In genomic region chr7:105643384-105643783, GRCh38 we compare ENCODE assay signal across 15 cellular contexts.
DNase-seq lines count a peak whose midpoint lies in the region; FAIRE-seq and TF ChIP-seq lines count a peak whose summit lies in the region.
"Had no signal": no experiment of that assay in that cellular context is flagged by ENCODE, and none has a peak within 500 bp of the region (broad histone marks: within the 10 kb centered on the region; RNA-seq: fewer than 3 reads in every experiment).

No MANE protein-coding gene starts in this region.

- peak overlapping the region; percentile 13 for H3K4me3 ChIP-seq in neural cell (ENCODE audit: low read length)

- no peak overlapping the region for H2AFZ ChIP-seq in neural cell (ENCODE audit: low read depth, low read length)

- H3K27me3 Mint-ChIP-seq in endothelial cell (ENCODE audit: unreplicated experiment): peaks cover 6% of the 10 kb centered on the region
- H3K27me3 Mint-ChIP-seq: activated naive CD8-positive, alpha-beta T cell treated with anti-CD3 and anti-CD28 coated beads for 36 hours had no signal

- H3K4me3 Mint-ChIP-seq in endothelial cell (ENCODE audit: unreplicated experiment): no peak overlapping the region
- H3K4me3 Mint-ChIP-seq: activated naive CD8-positive, alpha-beta T cell treated with anti-CD3 and anti-CD28 coated beads for 36 hours had no signal

- H3K9me2 ChIP-seq in neural cell (ENCODE audit: insufficient read depth, low read length): no peaks in the 10 kb centered on the region

- peak; percentile 34 for TF ChIP-seq CTCF in D721Med (IDR thresholded peaks at IDR 0.05; ENCODE audit: insufficient read depth, missing control alignments)
- no peak for TF ChIP-seq CTCF in endothelial cell (IDR thresholded peaks at IDR 0.05; ENCODE audit: unreplicated experiment)
- peak; percentile 58 for TF ChIP-seq CTCF in neural cell (IDR thresholded peaks at IDR 0.05; ENCODE audit: poor library complexity, severe bottlenecking)

- H3K4me2 ChIP-seq in neural cell (ENCODE audit: low read length): peak overlapping the region; percentile 21

- no peaks in the 10 kb centered on the region for H4K20me1 ChIP-seq in neural cell (ENCODE audit: insufficient read depth)

- H3K79me2 ChIP-seq in neural cell (replicated peaks; ENCODE audit: insufficient read depth, low read length): no peaks in the 10 kb centered on the region

- peaks cover 7% of the 10 kb centered on the region for H3K36me3 Mint-ChIP-seq in endothelial cell (ENCODE audit: low read depth, unreplicated experiment)

- H3K4me1 Mint-ChIP-seq in endothelial cell (ENCODE audit: unreplicated experiment): peaks cover 41% of the 10 kb centered on the region

- no peak for TF ChIP-seq EP300 in neural cell (conservative IDR thresholded peaks at IDR 0.05; ENCODE audit: poor library complexity, severe bottlenecking)

- H3K36me3 ChIP-seq in neural cell (ENCODE audit: insufficient read depth, low read length): no peaks in the 10 kb centered on the region

- no peaks in the 10 kb centered on the region for H3K27me3 ChIP-seq in neural cell (ENCODE audit: insufficient read depth, low read depth, low read length)

- H3K27ac Mint-ChIP-seq in endothelial cell (ENCODE audit: unreplicated experiment): no peak overlapping the region
- H3K27ac Mint-ChIP-seq: activated naive CD8-positive, alpha-beta T cell treated with anti-CD3 and anti-CD28 coated beads for 36 hours had no signal

- no peaks in the 10 kb centered on the region for H3F3A ChIP-seq in neural cell (ENCODE audit: insufficient read depth, low read length, poor library complexity, severe bottlenecking)

- DNase-seq in D721Med (ENCODE audit: insufficient read length, low spot score) (no peak), NCI-H446 treated with DMSO at 0.1 percent for 48 hours (lab: John Stamatoyannopoulos, UW) (peak; percentile 55), endothelial cell (ENCODE audit: low spot score) (peak; percentile 56), middle frontal gyrus (ENCODE audit: extremely low spot score, low spot score) (no peak), NCI-H1417 treated with DMSO at 0.1 percent for 48 hours (lab: John Stamatoyannopoulos, UW) (no peak), H4 (ENCODE audit: low spot score) (no peak), DMS53 (lab: John Stamatoyannopoulos, UW) (no peak)
- DNase-seq: activated CD4-positive, CD25-positive, alpha-beta regulatory T cell treated with anti-CD3 and anti-CD28 coated beads, Interleukin-2, amount 50 U/mL, for 72 hours; activated naive CD8-positive, alpha-beta T cell treated with anti-CD3 and anti-CD28 coated beads for 36 hours; activated T-cell treated with anti-CD3 and anti-CD28 coated beads for 4 hours; cerebellar nuclear complex; NCI-H1930; OCI-M1 had no signal

- H3K9ac ChIP-seq in neural cell (ENCODE audit: low read length): peak overlapping the region; percentile 33

- FAIRE-seq in D721Med (lab: Jason Lieb, UNC): no peak
- FAIRE-seq: GM12891 had no signal

- no peaks in the 10 kb centered on the region for H3K9me3 ChIP-seq in neural cell (ENCODE audit: low read length)

- H3K9me3 Mint-ChIP-seq in endothelial cell (ENCODE audit: unreplicated experiment): no peaks in the 10 kb centered on the region
- H3K9me3 Mint-ChIP-seq: activated naive CD8-positive, alpha-beta T cell treated with anti-CD3 and anti-CD28 coated beads for 36 hours had no signal

- TF ChIP-seq RAD21 in neural cell (conservative IDR thresholded peaks at IDR 0.05): peak; percentile 42

- H3K27ac ChIP-seq in neural cell (ENCODE audit: low read length): peak overlapping the region; percentile 64

TF ChIP-seq in neural cell, 6 proteins besides CTCF, POLR2A, EP300 and RAD21:
- TF ChIP-seq TAF1 (IDR thresholded peaks at IDR 0.05; ENCODE audit: low read depth) (no peak), EZH2 (IDR thresholded peaks at IDR 0.05; ENCODE audit: borderline replicate concordance, insufficient read depth, low read length, poor library complexity, severe bottlenecking) (no peak), POLR2AphosphoS5 (IDR thresholded peaks at IDR 0.05) (no peak), REST (IDR thresholded peaks at IDR 0.05; ENCODE audit: borderline replicate concordance) (no peak), SMC3 (conservative IDR thresholded peaks at IDR 0.05; ENCODE audit: poor library complexity) (peak; percentile 56), MXI1 (conservative IDR thresholded peaks at IDR 0.05; ENCODE audit: poor library complexity, severe bottlenecking) (peak; percentile 29)
TF ChIP-seq in neural cell: peak in this region for 2.

Comparison
In these comparisons a context has a peak if more than half of its experiments do, and no peak if none do; other contexts are left out.
1. DNase-seq: peak in NCI-H446 treated with DMSO at 0.1 percent for 48 hours (single experiment) and endothelial cell (single experiment); none in D721Med (single experiment), middle frontal gyrus (single experiment), NCI-H1417 treated with DMSO at 0.1 percent for 48 hours (single experiment), H4 (single experiment) and DMS53 (single experiment).